In the genomic region with DNA sequence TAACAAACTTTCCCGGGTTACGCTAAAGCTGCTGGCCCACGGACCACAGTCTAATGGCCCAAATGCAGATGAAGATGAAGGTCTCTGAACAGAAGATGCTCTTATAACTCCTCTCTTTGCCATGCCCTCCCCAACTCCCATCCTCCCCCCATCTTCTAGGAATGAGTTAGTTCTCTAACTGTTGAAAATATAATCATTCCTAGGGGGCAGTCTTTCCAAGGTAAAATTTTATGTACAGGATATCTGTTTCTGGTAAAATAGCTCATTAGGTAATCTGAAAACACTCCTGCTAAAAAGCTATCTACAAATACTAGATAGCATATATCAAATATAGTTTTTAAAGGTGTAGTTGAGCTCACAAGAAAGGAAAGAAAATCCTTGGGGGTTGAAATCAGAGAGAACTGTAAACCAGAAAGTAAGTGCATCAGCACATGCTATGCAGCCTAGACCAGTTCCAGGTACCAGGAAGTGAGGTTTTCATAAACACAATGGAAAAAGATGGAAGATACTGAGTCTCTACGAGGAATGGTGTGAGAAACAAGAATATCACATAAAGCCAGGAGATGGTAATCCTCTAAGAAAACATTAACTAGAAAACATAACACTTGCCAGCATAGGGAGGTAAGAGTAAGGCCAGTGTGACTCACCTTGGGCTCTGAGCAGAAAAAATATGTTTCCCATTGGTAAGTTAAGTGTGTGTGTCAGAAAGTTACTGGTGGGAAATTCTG, we compare ENCODE assay signal across 17 cellular contexts. TPM values are rescaled to one million over a fixed set of nuclear protein-coding genes. Genes with fewer than 3 reads are reported as not detected.
A peak's percentile ranks its signal among the peaks of the same experiment; 100 is the strongest.
DNase-seq lines count a peak whose midpoint lies in the region; ATAC-seq and TF ChIP-seq lines count a peak whose summit lies in the region.
"Had no signal": no experiment of that assay in that cellular context is flagged by ENCODE, and none has a peak within 500 bp of the region (broad histone marks: within the 10 kb centered on the region; RNA-seq: fewer than 3 reads in every experiment).

No MANE protein-coding gene starts in this region.

- H3K4me2 ChIP-seq in GM23248 (ENCODE audit: unreplicated experiment) (no peak overlapping the region), osteoblast (ENCODE audit: insufficient read depth, low read length) (no peak overlapping the region)
- H3K4me2 ChIP-seq: GM23338, KMS-11 had no signal

- H3K79me2 ChIP-seq in GM23248 (ENCODE audit: insufficient read depth) (no peaks in the 10 kb centered on the region), osteoblast (ENCODE audit: insufficient read depth, low read length) (no peaks in the 10 kb centered on the region)

- H3K4me1 ChIP-seq in GM23248 (ENCODE audit: insufficient read depth) (no peaks in the 10 kb centered on the region), osteoblast (ENCODE audit: insufficient read depth, low read length) (peaks cover 12% of the 10 kb centered on the region)
- H3K4me1 ChIP-seq: right atrium auricular region, vagina had no signal

- H4K20me1 ChIP-seq in GM23248 (ENCODE audit: insufficient read depth) = no peaks in the 10 kb centered on the region
- no peaks in the 10 kb centered on the region for H4K20me1 ChIP-seq in osteoblast (ENCODE audit: insufficient read depth, low read length)

- H3K9ac ChIP-seq in GM23248 = no peak overlapping the region
- H3K9ac ChIP-seq: KMS-11 had no signal

- no peaks in the 10 kb centered on the region for H3K27me3 ChIP-seq in GM23248 (replicated peaks; ENCODE audit: insufficient read depth)
- no peaks in the 10 kb centered on the region for H3K27me3 ChIP-seq in osteoblast (ENCODE audit: insufficient read depth, low read length)
- H3K27me3 ChIP-seq: right atrium auricular region, vagina had no signal

- no peak overlapping the region for H3K27ac ChIP-seq in GM23248
- peak overlapping the region; percentile 14; the same call in 1 of the 2 replicates for H3K27ac ChIP-seq in VCaP
- peak overlapping the region; percentile 73 for H3K27ac ChIP-seq in osteoblast (ENCODE audit: low read depth, low read length)
- H3K27ac ChIP-seq: KMS-11, right atrium auricular region, vagina had no signal

- H3K9me3 ChIP-seq in GM23248 (ENCODE audit: low read depth) (no peaks in the 10 kb centered on the region), osteoblast (ENCODE audit: low read depth, low read length) (no peaks in the 10 kb centered on the region)
- H3K9me3 ChIP-seq: right atrium auricular region, vagina had no signal

- no peak overlapping the region for H2AFZ ChIP-seq in GM23248
- no peak overlapping the region for H2AFZ ChIP-seq in osteoblast (ENCODE audit: low read length)
- H2AFZ ChIP-seq: GM23338 had no signal

- H3K9me2 ChIP-seq in GM23248 (ENCODE audit: insufficient read depth) = no peaks in the 10 kb centered on the region; the same call in 1 of the 2 replicates

- peaks cover 4% of the 10 kb centered on the region; the same call in 1 of the 2 replicates for H3F3A ChIP-seq in GM23248 (ENCODE audit: insufficient read depth)

- H3K4me3 ChIP-seq in GM23248 = no peak overlapping the region
- no peak overlapping the region for H3K4me3 ChIP-seq in fibroblast of pulmonary artery (replicated peaks; ENCODE audit: low read depth, low read length)
- no peak overlapping the region for H3K4me3 ChIP-seq in osteoblast (ENCODE audit: insufficient read depth, low read length)
- H3K4me3 ChIP-seq: GM23338, right atrium auricular region, vagina had no signal

- in situ Hi-C loops in GM23248 (cut with MboI) = no loop called here

- H3K36me3 ChIP-seq in GM23248 (ENCODE audit: low read depth) = no peaks in the 10 kb centered on the region
- H3K36me3 ChIP-seq in osteoblast (ENCODE audit: insufficient read depth, low read length) = no peaks in the 10 kb centered on the region

- TF ChIP-seq CTCF in VCaP (conservative IDR thresholded peaks at IDR 0.05) = no peak
- TF ChIP-seq CTCF in fibroblast of pulmonary artery (IDR thresholded peaks at IDR 0.05; ENCODE audit: low read length, missing control alignments) = peak; percentile 11
- no peak for TF ChIP-seq CTCF in osteoblast (IDR thresholded peaks at IDR 0.05; ENCODE audit: extremely low read depth, low read depth, low read length)

- ATAC-seq in GM21381 (IDR thresholded peaks at IDR 0.05; ENCODE audit: unreplicated experiment) (no peak), HG02763 (IDR thresholded peaks at IDR 0.05; ENCODE audit: unreplicated experiment) (no peak)
- ATAC-seq: CD8-positive, alpha-beta T cell; GM23338; Panc1; stimulated activated memory B cell treated with anti-CD40 and anti-IgM and Interleukin-4, amounts not matched to agents 10 μg/mL and 1 μg/mL and 100 μg/mL, for 72 hours had no signal

- DNase-seq in GM23248 (peak; percentile 68), fibroblast of pulmonary artery (ENCODE audit: low read depth) (peak; percentile 33), osteoblast (ENCODE audit: insufficient read length, low spot score, missing footprints) (peak; percentile 87), inferior parietal cortex (ENCODE audit: extremely low spot score) (no peak)
- DNase-seq: CD8-positive, alpha-beta T cell; NCI-H1694; NCI-H524 treated with DMSO at 0.1 percent for 48 hours; stimulated activated CD4-positive, alpha-beta T cell treated with anti-CD3 and anti-CD28 coated beads, Interleukin-4, amount 100 ng/mL, for 24 hours had no signal

- WGBS in GM23248 (ENCODE audit: low coverage in 1 of 2, low lambda C conversion rate in 2 of 2, missing lambda C conversion rate in 2 of 2), 2 experiments = 72 to 83% methylated on average over 4 of the region's 4 CpGs

RNA-seq across cellular contexts. Expression of gene CMC2, which starts 38.1 kb away (rescaled TPM):
- 49.4 and 64.4 TPM in 2 replicates for total RNA-seq in GM23248 (2014; rRNA removed; shearing (Covaris generic))
- 117 and 126 TPM in 2 replicates for polyA plus RNA-seq in GM23248 (2016; fragmentation: Nextera tagmentation; extraction: Ambion mirVana)
- 13.6 and 18.5 TPM in 2 replicates for total RNA-seq in osteoblast

RNA-seq across cellular contexts. Expression of gene CENPN, which starts 38.5 kb away (rescaled TPM):
- total RNA-seq in GM23248 (2014; rRNA removed; shearing (Covaris generic)) = 28.3 and 29.2 TPM in 2 replicates
- polyA plus RNA-seq in GM23248 (2016; fragmentation: Nextera tagmentation; extraction: Ambion mirVana) = 29.0 and 33.7 TPM in 2 replicates
- total RNA-seq in osteoblast = 19.9 and 20.6 TPM in 2 replicates
